Comparison of ENCODE assay signal across 29 cellular contexts in genomic region chr11:119852741-119853140, GRCh38.
"Had no signal": no experiment of that assay in that cellular context is flagged by ENCODE, and none has a peak within 500 bp of the region (broad histone marks: within the 10 kb centered on the region; RNA-seq: fewer than 3 reads in every experiment).

No MANE protein-coding gene starts in this region.

- H3K36me3 Mint-ChIP-seq: activated CD8-positive, alpha-beta memory T cell treated with anti-CD3 and anti-CD28 coated beads, Interleukin-2, amount 10 ng/mL, durations not matched to agents 7 days and 5 days; activated naive CD4-positive, alpha-beta T cell treated with anti-CD3 and anti-CD28 coated beads, Interleukin-2, amount 50 U/mL, for 72 hours had no signal

- H3K9me3 ChIP-seq: ascending aorta, body of pancreas, MG63, Peyer's patch had no signal

- H3K4me1 Mint-ChIP-seq: activated B cell treated with CpG ODN at 0.5 μM for 24 hours; activated CD4-positive, alpha-beta T cell treated with anti-CD3 and anti-CD28 coated beads, Interleukin-2, amount 10 ng/mL, durations not matched to agents 24 days and 14 days; activated CD8-positive, alpha-beta memory T cell treated with anti-CD3 and anti-CD28 coated beads, Interleukin-2, amount 10 ng/mL, durations not matched to agents 7 days and 5 days; activated naive CD8-positive, alpha-beta T cell treated with anti-CD3 and anti-CD28 coated beads, Interleukin-2, amount 50 U/mL, for 24 hours; central memory CD8-positive, alpha-beta T cell had no signal

- DNase-seq: activated B cell treated with CpG ODN at 0.5 μM for 24 hours; activated CD4-positive, alpha-beta T cell treated with anti-CD3 and anti-CD28 coated beads for 1 hour; activated CD4-positive, alpha-beta T cell treated with anti-CD3 and anti-CD28 coated beads, Interleukin-2, amount 10 ng/mL, durations not matched to agents 24 days and 14 days; activated CD4-positive, alpha-beta T cell treated with anti-CD3 and anti-CD28 coated beads, Interleukin-2, amount 50 U/mL, for 48 hours; activated CD8-positive, alpha-beta memory T cell treated with anti-CD3 and anti-CD28 coated beads, Interleukin-2, amount 10 ng/mL, durations not matched to agents 7 days and 5 days; activated effector memory CD4-positive, alpha-beta T cell treated with Interleukin-2 at 50 U/mL for 16 hours; activated naive CD4-positive, alpha-beta T cell; activated naive CD8-positive, alpha-beta T cell treated with anti-CD3 and anti-CD28 coated beads, Interleukin-2, amount 50 U/mL, for 24 hours; activated T-cell treated with anti-CD3 and anti-CD28 coated beads, Interleukin-2, amount 50 U/mL, for 24 hours; amniotic stem cell; body of pancreas; MG63; MV-4-11; NCI-H1092 treated with DMSO at 0.1 percent for 48 hours; NCI-H1417 treated with DMSO at 0.1 percent for 48 hours; NCI-H1694; NCI-H2029; NCI-H2107; NCI-H2171 treated with DMSO at 0.1 percent for 48 hours; NCI-H226; Peyer's patch; SHP77; T-helper 17 cell; T-helper 9 cell had no signal

- H3K36me3 ChIP-seq: ascending aorta, MG63, Peyer's patch had no signal

- H3K4me3 Mint-ChIP-seq: activated B cell treated with CpG ODN at 0.5 μM for 24 hours; activated CD4-positive, alpha-beta T cell treated with anti-CD3 and anti-CD28 coated beads, Interleukin-2, amount 10 ng/mL, durations not matched to agents 24 days and 14 days; activated CD8-positive, alpha-beta memory T cell treated with anti-CD3 and anti-CD28 coated beads, Interleukin-2, amount 10 ng/mL, durations not matched to agents 7 days and 5 days; activated naive CD8-positive, alpha-beta T cell treated with anti-CD3 and anti-CD28 coated beads, Interleukin-2, amount 50 U/mL, for 24 hours; activated T-cell treated with anti-CD3 and anti-CD28 coated beads, Interleukin-2, amount 50 U/mL, for 24 hours; activated T-helper 1 cell treated with anti-CD3 and anti-CD28 coated beads, Interleukin-12 subunit alpha, Interleukin-12 subunit beta, Interleukin-2, Interleukin-4 antibody, amounts not matched to agents 30 ng/mL and 10 ng/mL and 1 ng/mL, durations not matched to agents 14 hours and 24 hours and 36 hours; central memory CD8-positive, alpha-beta T cell; T-helper 17 cell had no signal

- H3K27ac ChIP-seq: ascending aorta, body of pancreas, KMS-11, Peyer's patch had no signal

- H3K9me3 Mint-ChIP-seq: activated B cell treated with CpG ODN at 0.5 μM for 24 hours; activated CD4-positive, alpha-beta T cell treated with anti-CD3 and anti-CD28 coated beads, Interleukin-2, amount 10 ng/mL, durations not matched to agents 24 days and 14 days; activated naive CD4-positive, alpha-beta T cell treated with anti-CD3 and anti-CD28 coated beads, Interleukin-2, amount 50 U/mL, for 72 hours; activated naive CD8-positive, alpha-beta T cell treated with anti-CD3 and anti-CD28 coated beads, Interleukin-2, amount 50 U/mL, for 24 hours; activated T-cell treated with anti-CD3 and anti-CD28 coated beads, Interleukin-2, amount 50 U/mL, for 24 hours; activated T-helper 1 cell treated with anti-CD3 and anti-CD28 coated beads, Interleukin-12 subunit alpha, Interleukin-12 subunit beta, Interleukin-2, Interleukin-4 antibody, amounts not matched to agents 30 ng/mL and 10 ng/mL and 1 ng/mL, durations not matched to agents 14 hours and 24 hours and 36 hours; central memory CD8-positive, alpha-beta T cell had no signal

- H3K4me3 ChIP-seq: ascending aorta, body of pancreas, MG63, Peyer's patch had no signal

- H3K4me1 ChIP-seq: ascending aorta, body of pancreas had no signal

- H3K27me3 ChIP-seq: ascending aorta, body of pancreas, MG63, Peyer's patch had no signal

- H3K27ac Mint-ChIP-seq: activated B cell treated with CpG ODN at 0.5 μM for 24 hours; activated CD4-positive, alpha-beta T cell treated with anti-CD3 and anti-CD28 coated beads, Interleukin-2, amount 10 ng/mL, durations not matched to agents 24 days and 14 days; activated CD8-positive, alpha-beta memory T cell treated with anti-CD3 and anti-CD28 coated beads, Interleukin-2, amount 10 ng/mL, durations not matched to agents 7 days and 5 days; activated naive CD4-positive, alpha-beta T cell treated with anti-CD3 and anti-CD28 coated beads, Interleukin-2, amount 50 U/mL, for 72 hours; activated naive CD8-positive, alpha-beta T cell treated with anti-CD3 and anti-CD28 coated beads, Interleukin-2, amount 50 U/mL, for 24 hours; activated T-cell treated with anti-CD3 and anti-CD28 coated beads, Interleukin-2, amount 50 U/mL, for 24 hours; activated T-helper 1 cell treated with anti-CD3 and anti-CD28 coated beads, Interleukin-12 subunit alpha, Interleukin-12 subunit beta, Interleukin-2, Interleukin-4 antibody, amounts not matched to agents 30 ng/mL and 10 ng/mL and 1 ng/mL, durations not matched to agents 14 hours and 24 hours and 36 hours; T-helper 17 cell had no signal

- H3K4me2 ChIP-seq: KMS-11 had no signal

- ATAC-seq: activated CD8-positive, alpha-beta memory T cell treated with anti-CD3 and anti-CD28 coated beads, Interleukin-2, amount 10 ng/mL, durations not matched to agents 7 days and 5 days; activated naive CD4-positive, alpha-beta T cell treated with anti-CD3 and anti-CD28 coated beads, Interleukin-2, amount 50 U/mL, for 72 hours; activated naive CD8-positive, alpha-beta T cell treated with anti-CD3 and anti-CD28 coated beads, Interleukin-2, amount 50 U/mL, for 24 hours; body of pancreas; T-helper 17 cell had no signal
